Comparison of ENCODE assay signal across 1 cellular context in genomic region chr17:81386646-81387234, GRCh38.
TF ChIP-seq lines count a peak whose summit lies in the region.

No MANE protein-coding gene starts in this region.

TF ChIP-seq in HepG2, 621 proteins besides CTCF, POLR2A, EP300 and RAD21 (continued from another document and continues in another):
- TF ChIP-seq MLXIP (CRISPR knock-in tag; IDR thresholded peaks at IDR 0.05; ENCODE audit: borderline replicate concordance), result no peak
- TF ChIP-seq HOXA5 (CRISPR knock-in tag; IDR thresholded peaks at IDR 0.05), result no peak
- peak; percentile 46; the same call in 1 of the 2 replicates for TF ChIP-seq ZNF704 (CRISPR knock-in tag; IDR thresholded peaks at IDR 0.05; ENCODE audit: borderline replicate concordance)
- peak; percentile 23 for TF ChIP-seq HNRNPK (IDR thresholded peaks at IDR 0.05; ENCODE audit: low read depth, low read length, poor library complexity, severe bottlenecking)
- no peak for TF ChIP-seq ATF2 (CRISPR knock-in tag; IDR thresholded peaks at IDR 0.05)
- TF ChIP-seq ZNF331 (CRISPR knock-in tag; IDR thresholded peaks at IDR 0.05), result no peak
- TF ChIP-seq RCOR2 (CRISPR knock-in tag; IDR thresholded peaks at IDR 0.05), result no peak
- no peak for TF ChIP-seq PITX1 (CRISPR knock-in tag; IDR thresholded peaks at IDR 0.05)
- no peak for TF ChIP-seq ZNF407 (CRISPR knock-in tag; IDR thresholded peaks at IDR 0.05; ENCODE audit: not compliant biosample characterization)
- no peak for TF ChIP-seq MTERF4 (CRISPR knock-in tag; IDR thresholded peaks at IDR 0.05)
- no peak for TF ChIP-seq IRF9 (CRISPR knock-in tag; IDR thresholded peaks at IDR 0.05; ENCODE audit: borderline replicate concordance)
- no peak for TF ChIP-seq GATAD2A (CRISPR knock-in tag; IDR thresholded peaks at IDR 0.05)
- TF ChIP-seq ZSCAN29 (CRISPR knock-in tag; conservative IDR thresholded peaks at IDR 0.05), result no peak
- no peak for TF ChIP-seq PRPF4 (IDR thresholded peaks at IDR 0.05; ENCODE audit: low read depth, low read length, poor library complexity, severe bottlenecking)
- no peak for TF ChIP-seq ZNF552 (CRISPR knock-in tag; IDR thresholded peaks at IDR 0.05; ENCODE audit: borderline replicate concordance)
- no peak for TF ChIP-seq THAP8 (CRISPR knock-in tag; IDR thresholded peaks at IDR 0.05; ENCODE audit: borderline replicate concordance)
- TF ChIP-seq NFKBIZ (CRISPR knock-in tag; IDR thresholded peaks at IDR 0.05), result no peak
- no peak for TF ChIP-seq ZNF232 (CRISPR knock-in tag; IDR thresholded peaks at IDR 0.05; ENCODE audit: borderline replicate concordance)
- TF ChIP-seq NFKB2 (CRISPR knock-in tag; IDR thresholded peaks at IDR 0.05; ENCODE audit: borderline replicate concordance), result no peak
- TF ChIP-seq AGO1 (IDR thresholded peaks at IDR 0.05; ENCODE audit: low read depth, low read length, poor library complexity, severe bottlenecking), result no peak
- TF ChIP-seq KDM5A (IDR thresholded peaks at IDR 0.05; ENCODE audit: borderline replicate concordance, low read length), result no peak
- TF ChIP-seq NFE2 (CRISPR knock-in tag; IDR thresholded peaks at IDR 0.05), result no peak
- TF ChIP-seq MAX (IDR thresholded peaks at IDR 0.05), result peak; percentile 49
- TF ChIP-seq TRAFD1 (CRISPR knock-in tag; IDR thresholded peaks at IDR 0.05; ENCODE audit: borderline replicate concordance), result no peak
- TF ChIP-seq CCAR2 (optimal IDR thresholded peaks at IDR 0.05; ENCODE audit: low read depth, low read length), result no peak
- no peak for TF ChIP-seq ZNF136 (CRISPR knock-in tag; IDR thresholded peaks at IDR 0.05; ENCODE audit: low read depth)
- TF ChIP-seq ZNF326 (CRISPR knock-in tag; IDR thresholded peaks at IDR 0.05; ENCODE audit: borderline replicate concordance), result no peak
- TF ChIP-seq DDIT3 (CRISPR knock-in tag; IDR thresholded peaks at IDR 0.05), result no peak
- no peak for TF ChIP-seq ZBED4 (CRISPR knock-in tag; IDR thresholded peaks at IDR 0.05; ENCODE audit: borderline replicate concordance)
- TF ChIP-seq RFX1 (IDR thresholded peaks at IDR 0.05), result no peak
- no peak for TF ChIP-seq ZNF691 (CRISPR knock-in tag; IDR thresholded peaks at IDR 0.05; ENCODE audit: borderline replicate concordance, low read depth)
- TF ChIP-seq ZNF30 (CRISPR knock-in tag; IDR thresholded peaks at IDR 0.05), result no peak
